8 cellular contexts compared by ENCODE assay signal in genomic region chr5:173327084-173327947, GRCh38. TPM values are rescaled to one million over a fixed set of nuclear protein-coding genes. Genes with fewer than 3 reads are reported as not detected.
DNase-seq lines count a peak whose midpoint lies in the region; ATAC-seq and TF ChIP-seq lines count a peak whose summit lies in the region.

No MANE protein-coding gene starts in this region.

- ATAC-seq in activated CD8-positive, alpha-beta memory T cell treated with anti-CD3 and anti-CD28 coated beads, Interleukin-2, amount 10 ng/mL, durations not matched to agents 7 days and 5 days = no peak
- no peak for ATAC-seq in WTC11
- no peak for ATAC-seq in right cardiac atrium
- no peak for ATAC-seq in HG03097 (IDR thresholded peaks at IDR 0.05; ENCODE audit: low FRiP score, unreplicated experiment)

- POLR2A ChIA-PET in WTC11 (lab: Charles Lee) = interaction anchor here (0.8 to 5.3 kb wide), 7 partner anchors 8 to 344 kb away, joined by 3 to 79 read pairs (median 9); partner anchors contain the start of gene ATP6V0E1

- peaks cover 52% of the 10 kb centered on the region for H3K27me3 Mint-ChIP-seq in activated CD8-positive, alpha-beta memory T cell treated with anti-CD3 and anti-CD28 coated beads, Interleukin-2, amount 10 ng/mL, durations not matched to agents 7 days and 5 days
- peaks cover 8% of the 10 kb centered on the region for H3K27me3 Mint-ChIP-seq in WTC11 (ENCODE audit: low read depth)

- H3K36me3 Mint-ChIP-seq in activated CD8-positive, alpha-beta memory T cell treated with anti-CD3 and anti-CD28 coated beads, Interleukin-2, amount 10 ng/mL, durations not matched to agents 7 days and 5 days = peaks cover 23% of the 10 kb centered on the region
- H3K36me3 Mint-ChIP-seq in WTC11 = peaks cover 42% of the 10 kb centered on the region

- H3K27me3 ChIP-seq in right cardiac atrium (ENCODE audit: control insufficient read depth, insufficient read depth) (no peaks in the 10 kb centered on the region), stomach (peaks cover 13 to 88% (median 41%) of the 10 kb centered on the region in 3 donors), adrenal gland (peaks cover 66% of the 10 kb centered on the region), Peyer's patch (peaks cover 0 to 15% of the 10 kb centered on the region in 2 donors)

- intact Hi-C loops in right cardiac atrium (cut with DNase I) (no loop called here), stomach (cut with DNase I; ENCODE audit: low total_unique reads) (no loop called here), adrenal gland (cut with DNase I) (no loop called here)

- H3K27ac ChIP-seq in right cardiac atrium (ENCODE audit: low read length) (peak overlapping the region; percentile 43), stomach (peak overlapping the region in 2 of 5 donors; percentile 39 to 51), adrenal gland (no peak overlapping the region), Peyer's patch (no peak overlapping the region)

- peaks cover 57% of the 10 kb centered on the region for H3K4me1 Mint-ChIP-seq in activated CD8-positive, alpha-beta memory T cell treated with anti-CD3 and anti-CD28 coated beads, Interleukin-2, amount 10 ng/mL, durations not matched to agents 7 days and 5 days
- peaks cover 52% of the 10 kb centered on the region for H3K4me1 Mint-ChIP-seq in WTC11

- no peak for TF ChIP-seq EP300 in stomach (IDR thresholded peaks at IDR 0.05)

- no peak for TF ChIP-seq POLR2A in stomach (IDR thresholded peaks at IDR 0.05)
- TF ChIP-seq POLR2A in adrenal gland (IDR thresholded peaks at IDR 0.05) = no peak
- TF ChIP-seq POLR2A in Peyer's patch (IDR thresholded peaks at IDR 0.05) = no peak

- H3K36me3 ChIP-seq in stomach = no peaks in the 10 kb centered on the region
- H3K36me3 ChIP-seq in adrenal gland (replicated peaks in 1 of 2) = no peaks in the 10 kb centered on the region
- H3K36me3 ChIP-seq in Peyer's patch = no peaks in the 10 kb centered on the region

- no peaks in the 10 kb centered on the region for H3K9me3 Mint-ChIP-seq in activated CD8-positive, alpha-beta memory T cell treated with anti-CD3 and anti-CD28 coated beads, Interleukin-2, amount 10 ng/mL, durations not matched to agents 7 days and 5 days (ENCODE audit: low read depth)
- H3K9me3 Mint-ChIP-seq in WTC11 = 0 out of 2 replicates have a peak, but pooled peaks cover 3% of the 10 kb centered on the region

- peak overlapping the region; percentile 91 for H3K4me3 Mint-ChIP-seq in activated CD8-positive, alpha-beta memory T cell treated with anti-CD3 and anti-CD28 coated beads, Interleukin-2, amount 10 ng/mL, durations not matched to agents 7 days and 5 days
- peak overlapping the region; percentile 96 for H3K4me3 Mint-ChIP-seq in WTC11

- DNase-seq in activated CD8-positive, alpha-beta memory T cell treated with anti-CD3 and anti-CD28 coated beads, Interleukin-2, amount 10 ng/mL, durations not matched to agents 7 days and 5 days = no peak
- no peak for DNase-seq in activated CD8-positive, alpha-beta memory T cell treated with anti-CD3 and anti-CD28 coated beads, Interleukin-2, amount 50 U/mL, for 4 hours
- DNase-seq in WTC11 (ENCODE audit: low spot score) = no peak
- DNase-seq in right cardiac atrium = peak in 1 of 3 donors; percentile 68
- DNase-seq in stomach = no peak
- DNase-seq in adrenal gland = no peak
- no peak for DNase-seq in Peyer's patch

- TF ChIP-seq CTCF in WTC11 (IDR thresholded peaks at IDR 0.05) (no peak), stomach (IDR thresholded peaks at IDR 0.05) (no peak), adrenal gland (IDR thresholded peaks at IDR 0.05) (no peak), Peyer's patch (IDR thresholded peaks at IDR 0.05) (no peak)

- H3K9me3 ChIP-seq in right cardiac atrium (ENCODE audit: control insufficient read depth, low read length) (no peaks in the 10 kb centered on the region), stomach (no peaks in the 10 kb centered on the region), adrenal gland (replicated peaks in 1 of 3) (no peaks in the 10 kb centered on the region), Peyer's patch (no peaks in the 10 kb centered on the region)

- H3K27ac Mint-ChIP-seq in activated CD8-positive, alpha-beta memory T cell treated with anti-CD3 and anti-CD28 coated beads, Interleukin-2, amount 10 ng/mL, durations not matched to agents 7 days and 5 days = peak overlapping the region; percentile 65
- H3K27ac Mint-ChIP-seq in WTC11 = peak overlapping the region; percentile 44; the same call in 1 of the 2 replicates

- CTCF ChIA-PET in activated CD8-positive, alpha-beta memory T cell treated with anti-CD3 and anti-CD28 coated beads, Interleukin-2, amount 10 ng/mL, durations not matched to agents 7 days and 5 days (lab: Charles Lee) = interaction anchor here (1.1 to 7.0 kb wide), 4 partner anchors 8 to 368 kb away, joined by 3 to 121 read pairs (median 6); partner anchors contain the start of gene RPL26L1
- CTCF ChIA-PET in WTC11 (lab: Charles Lee) = interaction anchor here (0.5 to 8.1 kb wide), 5 partner anchors 25 to 319 kb away, joined by 3 to 169 read pairs (median 4); no protein-coding TSS in a partner anchor

- H3K4me1 ChIP-seq in right cardiac atrium (ENCODE audit: control insufficient read depth, insufficient read depth, low read length) (peaks cover 11% of the 10 kb centered on the region), stomach (peaks cover 36 to 68% (median 53%) of the 10 kb centered on the region in 4 donors), adrenal gland (replicated peaks in 1 of 2) (peaks cover 7 to 35% of the 10 kb centered on the region in 2 donors), Peyer's patch (peaks cover 0 to 33% (median 1%) of the 10 kb centered on the region in 4 donors)

- H3K4me3 ChIP-seq in right cardiac atrium (ENCODE audit: low read length) (peak overlapping the region; percentile 67), stomach (peak overlapping the region; percentile 41 to 55 (median 46)), adrenal gland (peak overlapping the region in 1 of 4 donors; percentile 49), Peyer's patch (peak overlapping the region in 1 of 4 donors; percentile 45)

- 3% methylated on average over 76 of the region's 76 CpGs for WGBS in right cardiac atrium
- 2 to 5% (median 2%) methylated on average over 32 to 76 of the region's 76 CpGs for WGBS in stomach, 5 donors
- 3 to 13% (median 5%) methylated on average over 22 to 76 of the region's 76 CpGs for WGBS in adrenal gland, 4 donors

TF ChIP-seq in WTC11, 78 proteins besides CTCF, POLR2A, EP300 and RAD21 (continues in another document):
- no peak for TF ChIP-seq JAZF1 (CRISPR knock-in tag; IDR thresholded peaks at IDR 0.05)
- TF ChIP-seq HMGXB4 (CRISPR knock-in tag; IDR thresholded peaks at IDR 0.05) = peak; percentile 35; the same call in 1 of the 2 replicates
- TF ChIP-seq TEAD4 (CRISPR knock-in tag; IDR thresholded peaks at IDR 0.05) = 0 out of 2 replicates have a peak, but pooled peaks have one; percentile 19
- 0 out of 2 replicates have a peak, but pooled peaks have one; percentile 23 for TF ChIP-seq ZNF317 (CRISPR knock-in tag; IDR thresholded peaks at IDR 0.05; ENCODE audit: borderline replicate concordance, low read depth)
- peak; percentile 54; the same call in 1 of the 2 replicates for TF ChIP-seq FOXP1 (CRISPR knock-in tag; IDR thresholded peaks at IDR 0.05; ENCODE audit: borderline replicate concordance)
- TF ChIP-seq USF2 (CRISPR knock-in tag; IDR thresholded peaks at IDR 0.05) = no peak
- TF ChIP-seq ZBTB43 (CRISPR knock-in tag; IDR thresholded peaks at IDR 0.05) = 0 out of 2 replicates have a peak, but pooled peaks have one; percentile 31
- TF ChIP-seq KAT7 (CRISPR knock-in tag; IDR thresholded peaks at IDR 0.05; ENCODE audit: borderline replicate concordance) = 0 out of 2 replicates have a peak, but pooled peaks have one; percentile 33

RNA-seq across cellular contexts. Expression of gene STC2, which starts 0.9 kb away (rescaled TPM):
- total RNA-seq in activated CD8-positive, alpha-beta memory T cell treated with anti-CD3 and anti-CD28 coated beads, Interleukin-2, amount 10 ng/mL, durations not matched to agents 7 days and 5 days = 10 to 100 TPM in 1 of 2 experiments, 1 to 10 TPM in 1; 6.7 to 13.0 TPM
- total RNA-seq in WTC11 (2021) (38.5 to 57.0 TPM (median 38.5 TPM) in 3 replicates), right cardiac atrium (10 to 100 TPM in 3 of 4 donors, 1 to 10 TPM in 1; 9.4 to 13.0 (median 11.6) TPM), stomach (1 to 10 TPM in 2 of 5 donors, under 1 TPM in 2, not detected in 1; 0.29 to 2.6 (median 1.6) TPM), adrenal gland (1 to 10 TPM in 5 of 8 donors, under 1 TPM in 3; 0.40 to 3.5 (median 1.6) TPM), Peyer's patch (1 to 10 TPM in 2 of 4 donors, under 1 TPM in 2; 0.83 to 3.8 (median 1.7) TPM)
- polyA plus RNA-seq in right cardiac atrium (11.7 TPM), stomach (1 to 10 TPM in 1 of 3 donors, under 1 TPM in 2; 0.15 to 1.6 (median 0.62) TPM), adrenal gland (1 to 10 TPM in 1 of 3 donors, under 1 TPM in 2; 0.54 to 1.2 (median 0.88) TPM)
